27 cellular contexts compared by ENCODE assay signal in genomic region chr14:85622106-85622505, GRCh38.
"Had no signal": no experiment of that assay in that cellular context is flagged by ENCODE, and none has a peak within 500 bp of the region (broad histone marks: within the 10 kb centered on the region; RNA-seq: fewer than 3 reads in every experiment).

No MANE protein-coding gene starts in this region.

- H3K27me3 ChIP-seq: gastrocnemius medialis, neural progenitor cell, right atrium auricular region, testis, tibial artery had no signal

- H3K9me3 ChIP-seq: gastrocnemius medialis, prostate gland, right atrium auricular region, testis, tibial artery had no signal

- H3K4me3 ChIP-seq: gastrocnemius medialis, lung, neural progenitor cell, prostate gland, right atrium auricular region, testis, tibial artery had no signal

- H3K4me2 ChIP-seq: neural progenitor cell had no signal

- H3K9me3 Mint-ChIP-seq: endodermal cell; memory B cell; nephron; stimulated activated memory B cell treated with anti-CD40 and anti-IgM and Interleukin-4, amounts not matched to agents 10 μg/mL and 1 μg/mL and 100 μg/mL, for 72 hours; type B pancreatic cell had no signal

- H3K27ac ChIP-seq: epithelial cell of prostate, neural progenitor cell, parathyroid adenoma, prostate gland, right atrium auricular region, testis, tibial artery had no signal

- DNase-seq: effector CD8-positive, alpha-beta T cell; endodermal cell; foreskin fibroblast; gastrocnemius medialis; head of caudate nucleus; kidney; naive thymus-derived CD4-positive, alpha-beta T cell; stimulated activated CD4-positive, alpha-beta T cell treated with anti-CD3 and anti-CD28 coated beads, Interleukin-4, amount 100 ng/mL, for 4 hours; stimulated activated naive CD8-positive, alpha-beta T cell treated with anti-CD3 and anti-CD28 coated beads, Interleukin-15, Interleukin-2, amounts not matched to agents 100 U/mL and 50 U/mL, for 24 hours; substantia nigra; testis; tibial artery had no signal

- H3K27me3 Mint-ChIP-seq: memory B cell; naive thymus-derived CD4-positive, alpha-beta T cell; stimulated activated memory B cell treated with anti-CD40 and anti-IgM and Interleukin-4, amounts not matched to agents 10 μg/mL and 1 μg/mL and 100 μg/mL, for 72 hours; type B pancreatic cell had no signal

- H3K36me3 ChIP-seq: neural progenitor cell, prostate gland had no signal

- ATAC-seq: esophagus mucosa; gastrocnemius medialis; left lobe of liver; naive thymus-derived CD4-positive, alpha-beta T cell; sciatic nerve; stimulated activated memory B cell treated with anti-CD40 and anti-IgM and Interleukin-4, amounts not matched to agents 10 μg/mL and 1 μg/mL and 100 μg/mL, for 72 hours; stimulated activated naive CD8-positive, alpha-beta T cell treated with anti-CD3 and anti-CD28 coated beads, Interleukin-15, Interleukin-2, amounts not matched to agents 100 U/mL and 50 U/mL, for 24 hours had no signal

- FAIRE-seq: colon, kidney had no signal

- H3K4me1 ChIP-seq: neural progenitor cell, parathyroid adenoma, prostate gland, right atrium auricular region, testis, tibial artery had no signal

- H3K4me1 Mint-ChIP-seq: memory B cell; mesothelial cell of epicardium; naive thymus-derived CD4-positive, alpha-beta T cell; stimulated activated memory B cell treated with anti-CD40 and anti-IgM and Interleukin-4, amounts not matched to agents 10 μg/mL and 1 μg/mL and 100 μg/mL, for 72 hours had no signal

- H3K79me2 ChIP-seq: parathyroid adenoma had no signal

- H2AFZ ChIP-seq: neural progenitor cell, parathyroid adenoma had no signal

- H3K27ac Mint-ChIP-seq: endodermal cell; memory B cell; mesothelial cell of epicardium; naive thymus-derived CD4-positive, alpha-beta T cell; neural progenitor cell; stimulated activated memory B cell treated with anti-CD40 and anti-IgM and Interleukin-4, amounts not matched to agents 10 μg/mL and 1 μg/mL and 100 μg/mL, for 72 hours; type B pancreatic cell had no signal

- H3K9ac ChIP-seq: neural progenitor cell, parathyroid adenoma had no signal

- H3K4me3 Mint-ChIP-seq: endodermal cell; memory B cell; mesothelial cell of epicardium; naive thymus-derived CD4-positive, alpha-beta T cell; nephron; neural progenitor cell; stimulated activated memory B cell treated with anti-CD40 and anti-IgM and Interleukin-4, amounts not matched to agents 10 μg/mL and 1 μg/mL and 100 μg/mL, for 72 hours; type B pancreatic cell had no signal

- H3K36me3 Mint-ChIP-seq: memory B cell; naive thymus-derived CD4-positive, alpha-beta T cell; stimulated activated memory B cell treated with anti-CD40 and anti-IgM and Interleukin-4, amounts not matched to agents 10 μg/mL and 1 μg/mL and 100 μg/mL, for 72 hours had no signal
